ENCODE assay signal across 1 cellular context in genomic region chr1:155186266-155186954, GRCh38.
TF ChIP-seq lines count a peak whose summit lies in the region.

No MANE protein-coding gene starts in this region.

TF ChIP-seq in HEK293, 187 proteins besides CTCF, POLR2A, EP300 and RAD21 (continued from another document):
- TF ChIP-seq AEBP2 (tag by site-specific recombination; IDR thresholded peaks at IDR 0.05; ENCODE audit: borderline replicate concordance) (no peak), ZFP3 (tag by site-specific recombination; IDR thresholded peaks at IDR 0.05; ENCODE audit: low read depth) (no peak), YY1 (tag by site-specific recombination; IDR thresholded peaks at IDR 0.05) (no peak), GFI1B (tag by site-specific recombination; IDR thresholded peaks at IDR 0.05) (no peak), PATZ1 (tag by site-specific recombination; IDR thresholded peaks at IDR 0.05) (0 out of 2 replicates have a peak, but pooled peaks have one; percentile 23), ZBTB1 (tag by site-specific recombination; IDR thresholded peaks at IDR 0.05) (no peak), PRDM10 (tag by site-specific recombination; IDR thresholded peaks at IDR 0.05) (no peak), ZNF132 (tag by site-specific recombination; IDR thresholded peaks at IDR 0.05; ENCODE audit: borderline replicate concordance) (no peak), ZNF398 (tag by site-specific recombination; IDR thresholded peaks at IDR 0.05) (peak; percentile 83), ZNF404 (tag by site-specific recombination; IDR thresholded peaks at IDR 0.05) (no peak), ZNF133 (tag by site-specific recombination; IDR thresholded peaks at IDR 0.05) (no peak), KLF7 (tag by site-specific recombination; IDR thresholded peaks at IDR 0.05; ENCODE audit: borderline replicate concordance) (no peak), ZBTB21 (tag by site-specific recombination; IDR thresholded peaks at IDR 0.05) (no peak), ZNF664 (tag by site-specific recombination; IDR thresholded peaks at IDR 0.05) (no peak), ZNF302 (tag by site-specific recombination; IDR thresholded peaks at IDR 0.05; ENCODE audit: low read depth) (no peak), ZNF114 (tag by site-specific recombination; IDR thresholded peaks at IDR 0.05) (no peak), ZBTB7A (tag by site-specific recombination; IDR thresholded peaks at IDR 0.05; ENCODE audit: low read depth) (no peak), ZNF366 (tag by site-specific recombination; conservative IDR thresholded peaks at IDR 0.05) (peak; percentile 64), ZNF776 (tag by site-specific recombination; IDR thresholded peaks at IDR 0.05; ENCODE audit: borderline replicate concordance) (no peak), ZNF544 (tag by site-specific recombination; IDR thresholded peaks at IDR 0.05) (no peak), ZNF571 (tag by site-specific recombination; IDR thresholded peaks at IDR 0.05) (no peak), TCF7L2 (IDR thresholded peaks at IDR 0.05; ENCODE audit: borderline replicate concordance, low read depth, low read length) (no peak)
- TF ChIP-seq, protein P1, sequence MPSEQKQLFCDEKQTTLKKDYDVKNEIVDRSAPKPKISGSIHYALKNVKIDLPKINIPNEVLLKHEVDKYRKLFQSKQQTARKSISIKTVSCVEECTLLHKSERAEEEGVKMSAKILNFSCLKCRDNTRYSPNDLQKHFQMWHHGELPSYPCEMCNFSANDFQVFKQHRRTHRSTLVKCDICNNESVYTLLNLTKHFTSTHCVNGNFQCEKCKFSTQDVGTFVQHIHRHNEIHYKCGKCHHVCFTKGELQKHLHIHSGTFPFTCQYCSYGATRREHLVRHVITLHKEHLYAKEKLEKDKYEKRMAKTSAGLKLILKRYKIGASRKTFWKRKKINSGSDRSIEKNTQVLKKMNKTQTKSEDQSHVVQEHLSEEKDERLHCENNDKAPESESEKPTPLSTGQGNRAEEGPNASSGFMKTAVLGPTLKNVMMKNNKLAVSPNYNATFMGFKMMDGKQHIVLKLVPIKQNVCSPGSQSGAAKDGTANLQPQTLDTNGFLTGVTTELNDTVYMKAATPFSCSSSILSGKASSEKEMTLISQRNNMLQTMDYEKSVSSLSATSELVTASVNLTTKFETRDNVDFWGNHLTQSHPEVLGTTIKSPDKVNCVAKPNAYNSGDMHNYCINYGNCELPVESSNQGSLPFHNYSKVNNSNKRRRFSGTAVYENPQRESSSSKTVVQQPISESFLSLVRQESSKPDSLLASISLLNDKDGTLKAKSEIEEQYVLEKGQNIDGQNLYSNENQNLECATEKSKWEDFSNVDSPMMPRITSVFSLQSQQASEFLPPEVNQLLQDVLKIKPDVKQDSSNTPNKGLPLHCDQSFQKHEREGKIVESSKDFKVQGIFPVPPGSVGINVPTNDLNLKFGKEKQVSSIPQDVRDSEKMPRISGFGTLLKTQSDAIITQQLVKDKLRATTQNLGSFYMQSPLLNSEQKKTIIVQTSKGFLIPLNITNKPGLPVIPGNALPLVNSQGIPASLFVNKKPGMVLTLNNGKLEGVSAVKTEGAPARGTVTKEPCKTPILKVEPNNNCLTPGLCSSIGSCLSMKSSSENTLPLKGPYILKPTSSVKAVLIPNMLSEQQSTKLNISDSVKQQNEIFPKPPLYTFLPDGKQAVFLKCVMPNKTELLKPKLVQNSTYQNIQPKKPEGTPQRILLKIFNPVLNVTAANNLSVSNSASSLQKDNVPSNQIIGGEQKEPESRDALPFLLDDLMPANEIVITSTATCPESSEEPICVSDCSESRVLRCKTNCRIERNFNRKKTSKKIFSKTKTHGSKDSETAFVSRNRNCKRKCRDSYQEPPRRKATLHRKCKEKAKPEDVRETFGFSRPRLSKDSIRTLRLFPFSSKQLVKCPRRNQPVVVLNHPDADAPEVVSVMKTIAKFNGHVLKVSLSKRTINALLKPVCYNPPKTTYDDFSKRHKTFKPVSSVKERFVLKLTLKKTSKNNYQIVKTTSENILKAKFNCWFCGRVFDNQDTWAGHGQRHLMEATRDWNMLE (tag by site-specific recombination; conservative IDR thresholded peaks at IDR 0.05; ENCODE audit: low read depth): no peak
- TF ChIP-seq, protein P2, sequence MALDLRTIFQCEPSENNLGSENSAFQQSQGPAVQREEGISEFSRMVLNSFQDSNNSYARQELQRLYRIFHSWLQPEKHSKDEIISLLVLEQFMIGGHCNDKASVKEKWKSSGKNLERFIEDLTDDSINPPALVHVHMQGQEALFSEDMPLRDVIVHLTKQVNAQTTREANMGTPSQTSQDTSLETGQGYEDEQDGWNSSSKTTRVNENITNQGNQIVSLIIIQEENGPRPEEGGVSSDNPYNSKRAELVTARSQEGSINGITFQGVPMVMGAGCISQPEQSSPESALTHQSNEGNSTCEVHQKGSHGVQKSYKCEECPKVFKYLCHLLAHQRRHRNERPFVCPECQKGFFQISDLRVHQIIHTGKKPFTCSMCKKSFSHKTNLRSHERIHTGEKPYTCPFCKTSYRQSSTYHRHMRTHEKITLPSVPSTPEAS (tag by site-specific recombination; IDR thresholded peaks at IDR 0.05): 0 out of 2 replicates have a peak, but pooled peaks have one; percentile 11
TF ChIP-seq in HEK293: peak in this region for 6.
